ENCODE assay signal across 31 cellular contexts in genomic region chr11:63834532-63835155, GRCh38.
"Had no signal": no experiment of that assay in that cellular context is flagged by ENCODE, and none has a peak within 500 bp of the region (broad histone marks: within the 10 kb centered on the region; RNA-seq: fewer than 3 reads in every experiment).

No MANE protein-coding gene starts in this region.

- H3K27me3 Mint-ChIP-seq: activated naive CD4-positive, alpha-beta T cell treated with anti-CD3 and anti-CD28 coated beads, Interleukin-2, amount 10 ng/mL, durations not matched to agents 7 days and 5 days; activated naive CD8-positive, alpha-beta T cell treated with anti-CD3 and anti-CD28 coated beads, Interleukin-2, amount 50 U/mL, for 24 hours; natural killer cell treated with Interleukin-12 subunit alpha and Interleukin-12 subunit beta and Interleukin-15 and Interleukin-18, amount 100 ng/mL, for 72 hours; stimulated activated naive B cell treated with anti-CD40 and anti-IgM and Interleukin-4, amounts not matched to agents 10 μg/mL and 1 μg/mL and 100 μg/mL, for 72 hours; T-cell had no signal

- H3K9me3 Mint-ChIP-seq: activated naive CD4-positive, alpha-beta T cell treated with anti-CD3 and anti-CD28 coated beads, Interleukin-2, amount 10 ng/mL, durations not matched to agents 7 days and 5 days; activated naive CD8-positive, alpha-beta T cell treated with anti-CD3 and anti-CD28 coated beads, Interleukin-2, amount 50 U/mL, for 24 hours; activated T-helper 1 cell treated with anti-CD3 and anti-CD28 coated beads, Interleukin-12 subunit alpha, Interleukin-12 subunit beta, Interleukin-2, Interleukin-4 antibody, amounts not matched to agents 30 ng/mL and 10 ng/mL and 1 ng/mL, durations not matched to agents 14 hours and 24 hours and 36 hours; natural killer cell treated with Interleukin-12 subunit alpha and Interleukin-12 subunit beta and Interleukin-15 and Interleukin-18, amount 100 ng/mL, for 72 hours; stimulated activated naive B cell treated with anti-CD40 and anti-IgM and Interleukin-4, amounts not matched to agents 10 μg/mL and 1 μg/mL and 100 μg/mL, for 72 hours; T-cell; T-helper 2 cell treated with Interferon-gamma antibody and Interleukin-4, amounts not matched to agents 5 μg/mL and 100 μg/mL, for 36 hours had no signal

- DNase-seq: activated CD4-positive, alpha-beta T cell treated with anti-CD3 and anti-CD28 coated beads for 4 hours; activated CD4-positive, alpha-beta T cell treated with anti-CD3 and anti-CD28 coated beads, Interleukin-2, amount 50 U/mL, for 4 hours; activated gamma-delta T cell; activated naive CD4-positive, alpha-beta T cell treated with anti-CD3 and anti-CD28 coated beads, Interleukin-2, amount 10 ng/mL, durations not matched to agents 7 days and 5 days; activated naive CD8-positive, alpha-beta T cell treated with anti-CD3 and anti-CD28 coated beads, Interleukin-2, amount 50 U/mL, for 24 hours; activated T-cell treated with anti-CD3 and anti-CD28 coated beads, Interleukin-2, amount 50 U/mL, for 1 hour; amygdala; caudate nucleus; dermis blood vessel endothelial cell; effector CD4-positive, alpha-beta T cell; esophagus squamous epithelium; foreskin melanocyte; heart right ventricle; kidney glomerular epithelial cell; mesendoderm; mucosa of descending colon; pancreas; stimulated activated CD4-positive, alpha-beta T cell treated with anti-CD3 and anti-CD28 coated beads, Interleukin-15, amount 100 ng/mL, for 24 hours; stimulated activated CD4-positive, alpha-beta T cell treated with anti-CD3 and anti-CD28 coated beads, Interleukin-2, amount 100 ng/mL, for 24 hours; stimulated activated naive B cell treated with anti-CD40 and anti-IgM and Interleukin-4, amounts not matched to agents 10 μg/mL and 1 μg/mL and 100 μg/mL, for 72 hours; stomach; T-cell; thyroid gland; upper lobe of right lung had no signal

- H3K4me3 Mint-ChIP-seq: activated naive CD4-positive, alpha-beta T cell treated with anti-CD3 and anti-CD28 coated beads, Interleukin-2, amount 10 ng/mL, durations not matched to agents 7 days and 5 days; activated naive CD8-positive, alpha-beta T cell treated with anti-CD3 and anti-CD28 coated beads, Interleukin-2, amount 50 U/mL, for 24 hours; activated T-helper 1 cell treated with anti-CD3 and anti-CD28 coated beads, Interleukin-12 subunit alpha, Interleukin-12 subunit beta, Interleukin-2, Interleukin-4 antibody, amounts not matched to agents 30 ng/mL and 10 ng/mL and 1 ng/mL, durations not matched to agents 14 hours and 24 hours and 36 hours; natural killer cell treated with Interleukin-12 subunit alpha and Interleukin-12 subunit beta and Interleukin-15 and Interleukin-18, amount 100 ng/mL, for 72 hours; stimulated activated naive B cell treated with anti-CD40 and anti-IgM and Interleukin-4, amounts not matched to agents 10 μg/mL and 1 μg/mL and 100 μg/mL, for 72 hours; T-cell; T-helper 2 cell treated with Interferon-gamma antibody and Interleukin-4, amounts not matched to agents 5 μg/mL and 100 μg/mL, for 36 hours had no signal

- H3K9me3 ChIP-seq: esophagus squamous epithelium, heart right ventricle, left lung, mucosa of descending colon, pancreas, psoas muscle, stomach, thyroid gland, upper lobe of right lung had no signal

- H3K36me3 Mint-ChIP-seq: activated naive CD4-positive, alpha-beta T cell treated with anti-CD3 and anti-CD28 coated beads, Interleukin-2, amount 10 ng/mL, durations not matched to agents 7 days and 5 days; T-cell had no signal

- H3K27ac Mint-ChIP-seq: activated naive CD4-positive, alpha-beta T cell treated with anti-CD3 and anti-CD28 coated beads, Interleukin-2, amount 10 ng/mL, durations not matched to agents 7 days and 5 days; activated naive CD8-positive, alpha-beta T cell treated with anti-CD3 and anti-CD28 coated beads, Interleukin-2, amount 50 U/mL, for 24 hours; activated T-helper 1 cell treated with anti-CD3 and anti-CD28 coated beads, Interleukin-12 subunit alpha, Interleukin-12 subunit beta, Interleukin-2, Interleukin-4 antibody, amounts not matched to agents 30 ng/mL and 10 ng/mL and 1 ng/mL, durations not matched to agents 14 hours and 24 hours and 36 hours; T-helper 2 cell treated with Interferon-gamma antibody and Interleukin-4, amounts not matched to agents 5 μg/mL and 100 μg/mL, for 36 hours had no signal

- H3K27me3 ChIP-seq: esophagus squamous epithelium, heart right ventricle, left lung, pancreas, stomach, thyroid gland, upper lobe of right lung had no signal

- H3K36me3 ChIP-seq: esophagus squamous epithelium, heart right ventricle, left lung, pancreas, stomach, thyroid gland, upper lobe of right lung had no signal

- H3K4me3 ChIP-seq: esophagus squamous epithelium, heart right ventricle, left lung, lung, mucosa of descending colon, pancreas, psoas muscle, stomach, thyroid gland, upper lobe of right lung had no signal

- ATAC-seq: activated naive CD8-positive, alpha-beta T cell treated with anti-CD3 and anti-CD28 coated beads, Interleukin-2, amount 50 U/mL, for 24 hours; heart right ventricle; left lung; mucosa of descending colon; natural killer cell treated with Interleukin-12 subunit alpha and Interleukin-12 subunit beta and Interleukin-15 and Interleukin-18, amount 100 ng/mL, for 72 hours; pancreas; psoas muscle; stimulated activated naive B cell treated with anti-CD40 and anti-IgM and Interleukin-4, amounts not matched to agents 10 μg/mL and 1 μg/mL and 100 μg/mL, for 72 hours; T-cell; upper lobe of right lung had no signal

- H3K27ac ChIP-seq: epithelial cell of prostate, esophagus squamous epithelium, heart right ventricle, left lung, pancreas, psoas muscle, stomach, thyroid gland, upper lobe of right lung had no signal
